16 cellular contexts compared by ENCODE assay signal in genomic region chr6:66926060-66926459, GRCh38.
A peak's percentile ranks its signal among the peaks of the same experiment; 100 is the strongest.
DNase-seq lines count a peak whose midpoint lies in the region; ATAC-seq, FAIRE-seq and TF ChIP-seq lines count a peak whose summit lies in the region.
"Had no signal": no experiment of that assay in that cellular context is flagged by ENCODE, and none has a peak within 500 bp of the region (broad histone marks: within the 10 kb centered on the region; RNA-seq: fewer than 3 reads in every experiment).

No MANE protein-coding gene starts in this region.

- H3K9me3 Mint-ChIP-seq in GM23338, result peaks cover 80% of the 10 kb centered on the region
- peaks cover 9% of the 10 kb centered on the region for H3K9me3 Mint-ChIP-seq in endothelial cell (ENCODE audit: unreplicated experiment)

- H2AFZ ChIP-seq in GM23338 (no peak overlapping the region), keratinocyte (ENCODE audit: control insufficient read depth, low read length) (no peak overlapping the region)
- H2AFZ ChIP-seq: hepatocyte had no signal

- DNase-seq in GM23338 (ENCODE audit: low spot score) (peak; percentile 43), LoVo (ENCODE audit: low spot score) (peak; percentile 57), SK-MEL-5 (ENCODE audit: low read depth, low spot score) (peak; percentile 68), keratinocyte (ENCODE audit: low read depth, low spot score) (no peak), endothelial cell (ENCODE audit: low spot score) (no peak), GM10266 (ENCODE audit: extremely low spot score) (no peak), NCI-H774 (lab: John Stamatoyannopoulos, UW) (no peak)
- DNase-seq: activated CD8-positive, alpha-beta memory T cell treated with anti-CD3 and anti-CD28 coated beads, Interleukin-2, amount 10 ng/mL, durations not matched to agents 7 days and 5 days; activated naive CD8-positive, alpha-beta T cell treated with anti-CD3 and anti-CD28 coated beads, Interleukin-2, amount 10 ng/mL, durations not matched to agents 7 days and 5 days; effector CD8-positive, alpha-beta T cell; NCI-H226; tibial artery had no signal

- H3K36me3 ChIP-seq in GM23338 (ENCODE audit: insufficient read depth) (peaks cover 15% of the 10 kb centered on the region), keratinocyte (ENCODE audit: control insufficient read depth in 2 of 2, extremely low read depth in 1 of 2, insufficient read depth in 2 of 2, low read length in 2 of 2) (no peaks in the 10 kb centered on the region)
- H3K36me3 ChIP-seq: tibial artery had no signal

- H3K9me1 ChIP-seq in keratinocyte (ENCODE audit: control insufficient read depth, extremely low read depth, insufficient read depth, low read length), result no peaks in the 10 kb centered on the region

- H3K9me3 ChIP-seq in keratinocyte (ENCODE audit: control insufficient read depth, low read depth, low read length), result peaks cover 2% of the 10 kb centered on the region

- H3K27ac Mint-ChIP-seq in GM23338 (no peak overlapping the region), endothelial cell (ENCODE audit: unreplicated experiment) (no peak overlapping the region)
- H3K27ac Mint-ChIP-seq: activated CD8-positive, alpha-beta memory T cell treated with anti-CD3 and anti-CD28 coated beads, Interleukin-2, amount 10 ng/mL, durations not matched to agents 7 days and 5 days; activated naive CD8-positive, alpha-beta T cell treated with anti-CD3 and anti-CD28 coated beads, Interleukin-2, amount 10 ng/mL, durations not matched to agents 7 days and 5 days; T-helper 1 cell treated with Interleukin-12 subunit alpha and Interleukin-12 subunit beta and Interleukin-4 antibody, amounts not matched to agents 30 μg/mL and 1 μg/mL, for 36 hours had no signal

- H3K4me2 ChIP-seq in GM23338, result no peak overlapping the region
- no peak overlapping the region for H3K4me2 ChIP-seq in keratinocyte (ENCODE audit: control insufficient read depth, extremely low read depth, insufficient read depth, low read depth, low read length)
- H3K4me2 ChIP-seq: hepatocyte had no signal

- H3K4me1 ChIP-seq in GM23338 (ENCODE audit: insufficient read depth), result no peaks in the 10 kb centered on the region
- H3K4me1 ChIP-seq in keratinocyte (ENCODE audit: control insufficient read depth, extremely low read depth, insufficient read depth, low read length), result peaks cover 12% of the 10 kb centered on the region
- H3K4me1 ChIP-seq: tibial artery had no signal

- H3K79me2 ChIP-seq in GM23338 (replicated peaks; ENCODE audit: insufficient read depth) (no peaks in the 10 kb centered on the region), keratinocyte (ENCODE audit: control insufficient read depth, insufficient read depth, low read length) (no peaks in the 10 kb centered on the region)
- H3K79me2 ChIP-seq: hepatocyte had no signal

- H3K27ac ChIP-seq in GM23338 (ENCODE audit: low read depth) (no peak overlapping the region), keratinocyte (ENCODE audit: control insufficient read depth, insufficient read depth, low read length) (no peak overlapping the region)
- H3K27ac ChIP-seq: hepatocyte, tibial artery had no signal

- H4K20me1 ChIP-seq in GM23338 (replicated peaks; ENCODE audit: insufficient read depth) (no peaks in the 10 kb centered on the region), keratinocyte (ENCODE audit: control insufficient read depth, extremely low read depth, insufficient read depth, low read length) (no peaks in the 10 kb centered on the region)

- no peaks in the 10 kb centered on the region for H3K27me3 ChIP-seq in GM23338 (ENCODE audit: insufficient read depth)
- H3K27me3 ChIP-seq in keratinocyte (ENCODE audit: control insufficient read depth, extremely low read depth, insufficient read depth, low read length), result no peaks in the 10 kb centered on the region
- H3K27me3 ChIP-seq: hepatocyte, tibial artery had no signal

- dilution Hi-C loops in keratinocyte (cut with MboI; ENCODE audit: extremely low pct_ligation_motif_present, low sequenced_read_pairs), result no loop called here

- H3K36me3 Mint-ChIP-seq in GM23338 (ENCODE audit: low read depth) (peaks cover 50% of the 10 kb centered on the region), endothelial cell (ENCODE audit: low read depth, unreplicated experiment) (peaks cover 9% of the 10 kb centered on the region)
- H3K36me3 Mint-ChIP-seq: activated CD8-positive, alpha-beta memory T cell treated with anti-CD3 and anti-CD28 coated beads, Interleukin-2, amount 10 ng/mL, durations not matched to agents 7 days and 5 days; activated naive CD8-positive, alpha-beta T cell treated with anti-CD3 and anti-CD28 coated beads, Interleukin-2, amount 10 ng/mL, durations not matched to agents 7 days and 5 days had no signal

- no peak overlapping the region for H3K4me3 ChIP-seq in GM23338
- H3K4me3 ChIP-seq in keratinocyte (ENCODE audit: control insufficient read depth in 2 of 3, extremely low read depth in 1 of 3, insufficient read depth in 2 of 3, low read depth in 1 of 3, low read length in 3 of 3), result no peak overlapping the region
- H3K4me3 ChIP-seq: hepatocyte, tibial artery had no signal

- H3F3A ChIP-seq in GM23338 (replicated peaks; ENCODE audit: low read depth), result no peaks in the 10 kb centered on the region

- in situ Hi-C loops in SK-MEL-5 (cut with HindIII; ENCODE audit: low pct_unique_long_range_greater_than_20kb, low sequenced_read_pairs), result no loop called here

- no peak for ATAC-seq in GM23338
- ATAC-seq in GM18511 (IDR thresholded peaks at IDR 0.05; ENCODE audit: unreplicated experiment), result no peak
- ATAC-seq: activated CD8-positive, alpha-beta memory T cell treated with anti-CD3 and anti-CD28 coated beads, Interleukin-2, amount 10 ng/mL, durations not matched to agents 7 days and 5 days had no signal

- H3K4me3 Mint-ChIP-seq in GM23338, result no peak overlapping the region
- no peak overlapping the region for H3K4me3 Mint-ChIP-seq in endothelial cell (ENCODE audit: unreplicated experiment)
- H3K4me3 Mint-ChIP-seq: activated CD8-positive, alpha-beta memory T cell treated with anti-CD3 and anti-CD28 coated beads, Interleukin-2, amount 10 ng/mL, durations not matched to agents 7 days and 5 days; activated naive CD8-positive, alpha-beta T cell treated with anti-CD3 and anti-CD28 coated beads, Interleukin-2, amount 10 ng/mL, durations not matched to agents 7 days and 5 days; T-helper 1 cell treated with Interleukin-12 subunit alpha and Interleukin-12 subunit beta and Interleukin-4 antibody, amounts not matched to agents 30 μg/mL and 1 μg/mL, for 36 hours had no signal

- peak in 1 of 2 experiments; percentile 49 for TF ChIP-seq CTCF in GM23338 (conservative IDR thresholded peaks at IDR 0.05; ENCODE audit: low read depth in 2 of 2)
- TF ChIP-seq CTCF in keratinocyte (optimal IDR thresholded peaks at IDR 0.05 in 1 of 3, IDR thresholded peaks at IDR 0.05 in 1 of 3, conservative IDR thresholded peaks at IDR 0.05 in 1 of 3; ENCODE audit: extremely low read depth in 1 of 3, insufficient read depth in 2 of 3, low read length in 3 of 3), result peak in 2 of 3 experiments; percentile 7 to 17
- no peak for TF ChIP-seq CTCF in endothelial cell (IDR thresholded peaks at IDR 0.05; ENCODE audit: unreplicated experiment)
- no peak for TF ChIP-seq CTCF in GM10266 (IDR thresholded peaks at IDR 0.05; ENCODE audit: control insufficient read depth, insufficient read depth, low read depth, missing control alignments)

- FAIRE-seq in keratinocyte (lab: Jason Lieb, UNC), result no peak
- FAIRE-seq: GM12892 had no signal

- H3K4me1 Mint-ChIP-seq in GM23338 (no peaks in the 10 kb centered on the region), endothelial cell (ENCODE audit: unreplicated experiment) (no peaks in the 10 kb centered on the region)
- H3K4me1 Mint-ChIP-seq: activated CD8-positive, alpha-beta memory T cell treated with anti-CD3 and anti-CD28 coated beads, Interleukin-2, amount 10 ng/mL, durations not matched to agents 7 days and 5 days; activated naive CD8-positive, alpha-beta T cell treated with anti-CD3 and anti-CD28 coated beads, Interleukin-2, amount 10 ng/mL, durations not matched to agents 7 days and 5 days had no signal

- no peak overlapping the region for H3K9ac ChIP-seq in keratinocyte (ENCODE audit: control insufficient read depth, extremely low read depth, insufficient read depth, low read length)

- H3K27me3 Mint-ChIP-seq in GM23338 (ENCODE audit: insufficient read depth, low read depth, poor library complexity), result no peaks in the 10 kb centered on the region
- no peaks in the 10 kb centered on the region for H3K27me3 Mint-ChIP-seq in endothelial cell (ENCODE audit: unreplicated experiment)
- H3K27me3 Mint-ChIP-seq: activated CD8-positive, alpha-beta memory T cell treated with anti-CD3 and anti-CD28 coated beads, Interleukin-2, amount 10 ng/mL, durations not matched to agents 7 days and 5 days; activated naive CD8-positive, alpha-beta T cell treated with anti-CD3 and anti-CD28 coated beads, Interleukin-2, amount 10 ng/mL, durations not matched to agents 7 days and 5 days had no signal

- H3K9me2 ChIP-seq in GM23338 (ENCODE audit: insufficient read depth), result peaks cover 4% of the 10 kb centered on the region

TF ChIP-seq in GM23338, 12 proteins besides CTCF, POLR2A, EP300 and RAD21:
- no peak for TF ChIP-seq ZNF114 (CRISPR knock-in tag; IDR thresholded peaks at IDR 0.05)

Comparison
In these comparisons a context has a peak if more than half of its experiments do, and no peak if none do; other contexts are left out.
1. DNase-seq: peak in GM23338 (single experiment), LoVo (single experiment) and SK-MEL-5 (single experiment); none in keratinocyte (single experiment), endothelial cell (single experiment), GM10266 (single experiment) and NCI-H774 (single experiment).
2. CTCF ChIP-seq: peak in keratinocyte (2 of 3); none in endothelial cell (single experiment) and GM10266 (single experiment).